In genomic region chr4:71932941-71933340, GRCh38 we compare ENCODE assay signal across 23 cellular contexts.
"Had no signal": no experiment of that assay in that cellular context is flagged by ENCODE, and none has a peak within 500 bp of the region (broad histone marks: within the 10 kb centered on the region; RNA-seq: fewer than 3 reads in every experiment).

No MANE protein-coding gene starts in this region.

- H3K4me1 ChIP-seq: gastrocnemius medialis, stomach, transverse colon, vagina had no signal

- DNase-seq: activated CD4-positive, alpha-beta memory T cell treated with anti-CD3 and anti-CD28 coated beads, Interleukin-2, amount 10 ng/mL, durations not matched to agents 7 days and 5 days; activated CD4-positive, alpha-beta T cell treated with anti-CD3 and anti-CD28 coated beads, Interleukin-2, amount 10 ng/mL, durations not matched to agents 24 days and 14 days; activated effector memory CD4-positive, alpha-beta T cell treated with Interleukin-2 at 50 U/mL for 16 hours; activated naive CD4-positive, alpha-beta T cell treated with anti-CD3 and anti-CD28 coated beads for 36 hours; activated naive CD8-positive, alpha-beta T cell treated with anti-CD3 and anti-CD28 coated beads, Interleukin-2, amount 10 ng/mL, durations not matched to agents 7 days and 5 days; activated T-cell treated with anti-CD3 and anti-CD28 coated beads, Interleukin-2, amount 50 U/mL, for 72 hours; aorta; cortex of kidney; gastrocnemius medialis; hypothalamus; left cardiac atrium; mesenchymal stem cell; mucosa of descending colon; nephron progenitor cell; nucleus accumbens; stimulated activated CD4-positive, alpha-beta T cell treated with anti-CD3 and anti-CD28 coated beads, Interleukin-15, amount 100 ng/mL, for 24 hours; stomach; T-helper 17 cell; transverse colon had no signal

- H3K36me3 ChIP-seq: cardiac muscle cell, gastrocnemius medialis, stomach, transverse colon, vagina had no signal

- H3K9me3 ChIP-seq: gastrocnemius medialis, mucosa of descending colon, stomach, transverse colon, vagina had no signal

- H3K4me3 ChIP-seq: cardiac muscle cell, gastrocnemius medialis, mucosa of descending colon, smooth muscle cell, stomach, transverse colon, vagina had no signal

- H3K27ac ChIP-seq: cardiac muscle cell, gastrocnemius medialis, stomach, transverse colon, vagina had no signal

- H3K27me3 ChIP-seq: cardiac muscle cell, gastrocnemius medialis, stomach, transverse colon, vagina had no signal

- FAIRE-seq: islet of Langerhans had no signal
